Comparison of ENCODE assay signal across 9 cellular contexts in genomic region chr20:1764136-1765033, GRCh38.
DNase-seq lines count a peak whose midpoint lies in the region; ATAC-seq and TF ChIP-seq lines count a peak whose summit lies in the region.
"Had no signal": no experiment of that assay in that cellular context is flagged by ENCODE, and none has a peak within 500 bp of the region (broad histone marks: within the 10 kb centered on the region; RNA-seq: fewer than 3 reads in every experiment).

No MANE protein-coding gene starts in this region.

- DNase-seq in SIG-M5 treated with dmso at 0.1 percent for 504 hours (lab: John Stamatoyannopoulos, UW; ENCODE audit: unreplicated experiment) = peak; percentile 79
- DNase-seq in SIG-M5 (lab: John Stamatoyannopoulos, UW) = no peak
- peak; percentile 72 for DNase-seq in NCI-H460 (ENCODE audit: extremely low read depth, low read depth)
- DNase-seq in activated CD4-positive, alpha-beta T cell treated with anti-CD3 and anti-CD28 coated beads for 24 hours (ENCODE audit: low read depth in 2 of 2) = peak; percentile 48 to 54
- DNase-seq in coronary artery (ENCODE audit: low spot score) = no peak
- DNase-seq in stimulated activated CD4-positive, alpha-beta T cell treated with anti-CD3 and anti-CD28 coated beads, TNF-alpha, amount 100 ng/mL, for 1 hour (ENCODE audit: low read depth in 3 of 3, low spot score in 1 of 3) = peak in 2 of 3 donors; percentile 25 to 42

- H3K9me3 ChIP-seq in liver (ENCODE audit: control insufficient read depth in 4 of 4, low read length in 3 of 4) = no peaks in the 10 kb centered on the region
- H3K9me3 ChIP-seq: BLaER1 treated with 17β-estradiol and CSF1 and Interleukin-3, amounts not matched to agents 10 nM and 100 nM had no signal

- peak; percentile 61 for TF ChIP-seq CTCF in coronary artery (IDR thresholded peaks at IDR 0.05)
- TF ChIP-seq CTCF in liver (IDR thresholded peaks at IDR 0.05; ENCODE audit: low read depth, low read length, missing input control) = peak; percentile 83

- peak; percentile 76 for ATAC-seq in HG03159 (IDR thresholded peaks at IDR 0.05; ENCODE audit: unreplicated experiment)

- peak; percentile 85 for TF ChIP-seq RAD21 in liver (IDR thresholded peaks at IDR 0.05)

- H3K36me3 ChIP-seq in liver (ENCODE audit: control insufficient read depth in 4 of 4, insufficient read depth in 3 of 4, low read depth in 1 of 4, low read length in 3 of 4) = no peaks in the 10 kb centered on the region
- H3K36me3 ChIP-seq: BLaER1 treated with 17β-estradiol and CSF1 and Interleukin-3, amounts not matched to agents 10 nM and 100 nM had no signal

- no peaks in the 10 kb centered on the region for H3K27me3 ChIP-seq in liver (ENCODE audit: control insufficient read depth in 4 of 4, insufficient read depth in 4 of 4, low read length in 3 of 4)
- H3K27me3 ChIP-seq: BLaER1 treated with 17β-estradiol and CSF1 and Interleukin-3, amounts not matched to agents 10 nM and 100 nM had no signal

- no peak overlapping the region for H3K4me3 ChIP-seq in coronary artery
- no peak overlapping the region for H3K4me3 ChIP-seq in liver (ENCODE audit: low read depth in 1 of 3, low read length in 3 of 3)
- H3K4me3 ChIP-seq: BLaER1 treated with 17β-estradiol and CSF1 and Interleukin-3, amounts not matched to agents 10 nM and 100 nM had no signal

- H3K4me1 ChIP-seq in liver (ENCODE audit: control insufficient read depth in 4 of 4, insufficient read depth in 4 of 4, low read length in 3 of 4) = peaks cover 0 to 14% (median 8%) of the 10 kb centered on the region in 4 donors
- H3K4me1 ChIP-seq: BLaER1 treated with 17β-estradiol and CSF1 and Interleukin-3, amounts not matched to agents 10 nM and 100 nM had no signal

- WGBS in liver = 26% methylated on average over 15 of the region's 15 CpGs

- no peak overlapping the region for H3K9ac ChIP-seq in liver (ENCODE audit: low read depth in 1 of 2, low read length in 2 of 2)
- H3K9ac ChIP-seq: BLaER1 treated with 17β-estradiol and CSF1 and Interleukin-3, amounts not matched to agents 10 nM and 100 nM had no signal

- H3K27ac ChIP-seq in coronary artery = no peak overlapping the region
- no peak overlapping the region for H3K27ac ChIP-seq in liver (ENCODE audit: low read depth in 1 of 2, low read length in 2 of 2)
- H3K27ac ChIP-seq: BLaER1 treated with 17β-estradiol and CSF1 and Interleukin-3, amounts not matched to agents 10 nM and 100 nM had no signal

TF ChIP-seq in liver, 16 proteins besides CTCF, POLR2A, EP300 and RAD21:
- TF ChIP-seq HNF4A (conservative IDR thresholded peaks at IDR 0.05) = peak; percentile 2 to 31
- TF ChIP-seq HNF4G (IDR thresholded peaks at IDR 0.05) = no peak
- TF ChIP-seq RXRA (IDR thresholded peaks at IDR 0.05) = peak in 1 of 2 donors; percentile 13

Comparison
In these comparisons a context has a peak if more than half of its experiments do, and no peak if none do; other contexts are left out.
1. DNase-seq: peak in SIG-M5 treated with dmso at 0.1 percent for 504 hours (single experiment), NCI-H460 (single experiment), activated CD4-positive, alpha-beta T cell treated with anti-CD3 and anti-CD28 coated beads for 24 hours (2 of 2) and stimulated activated CD4-positive, alpha-beta T cell treated with anti-CD3 and anti-CD28 coated beads, TNF-alpha, amount 100 ng/mL, for 1 hour (2 of 3); none in SIG-M5 (single experiment) and coronary artery (single experiment).